Comparison of ENCODE assay signal across 8 cellular contexts in genomic region chr11:7571640-7572000, GRCh38. TPM values are rescaled to one million over a fixed set of nuclear protein-coding genes. Genes with fewer than 3 reads are reported as not detected.
A peak's percentile ranks its signal among the peaks of the same experiment; 100 is the strongest.
DNase-seq lines count a peak whose midpoint lies in the region; ATAC-seq and TF ChIP-seq lines count a peak whose summit lies in the region.

No MANE protein-coding gene starts in this region.

- no peak overlapping the region for H3K9ac ChIP-seq in NT2/D1 (ENCODE audit: insufficient read length, low read depth)

- peak overlapping the region in 1 of 2 donors; percentile 81 for H3K27ac ChIP-seq in lung (ENCODE audit: low read depth in 1 of 2, low read length in 1 of 2)

- WGBS in lung, 2 donors: 13 to 22% methylated on average over 4 of the region's 4 CpGs

- peaks cover 15% of the 10 kb centered on the region; the same call in 1 of the 2 replicates for H3K9me3 ChIP-seq in NT2/D1 (ENCODE audit: insufficient read depth, low read length)
- H3K9me3 ChIP-seq in lung (ENCODE audit: control insufficient read depth in 2 of 2, insufficient read depth in 1 of 2, low read length in 1 of 2): peaks cover 0 to 3% of the 10 kb centered on the region in 2 donors

- no peak overlapping the region for H3K27ac Mint-ChIP-seq in activated naive CD4-positive, alpha-beta T cell treated with anti-CD3 and anti-CD28 coated beads, Interleukin-2, amount 50 U/mL, for 72 hours

- H3K4me1 ChIP-seq in NT2/D1 (ENCODE audit: insufficient read depth, insufficient read length) (peaks cover 20% of the 10 kb centered on the region), lung (ENCODE audit: control insufficient read depth in 2 of 2, insufficient read depth in 2 of 2, low read length in 2 of 2) (peaks cover 2 to 18% of the 10 kb centered on the region in 2 donors)

- no peaks in the 10 kb centered on the region for H3K27me3 ChIP-seq in NT2/D1 (ENCODE audit: insufficient read depth, insufficient read length)
- H3K27me3 ChIP-seq in lung (ENCODE audit: control insufficient read depth, insufficient read depth): no peaks in the 10 kb centered on the region

- H3K36me3 ChIP-seq in NT2/D1 (ENCODE audit: insufficient read depth, insufficient read length, low read length) (no peaks in the 10 kb centered on the region), lung (ENCODE audit: control insufficient read depth in 2 of 2, insufficient read depth in 2 of 2, low read length in 2 of 2) (no peaks in the 10 kb centered on the region)

- peak; percentile 79 for ATAC-seq in lung (ENCODE audit: insufficient read depth, low FRiP score)
- ATAC-seq in activated naive CD4-positive, alpha-beta T cell treated with anti-CD3 and anti-CD28 coated beads, Interleukin-2, amount 50 U/mL, for 72 hours: no peak

- H3K9me3 Mint-ChIP-seq in activated naive CD4-positive, alpha-beta T cell treated with anti-CD3 and anti-CD28 coated beads, Interleukin-2, amount 50 U/mL, for 72 hours: peaks cover 0 to 4% of the 10 kb centered on the region in 2 donors

- peak; percentile 89 for DNase-seq in DMS53 (lab: John Stamatoyannopoulos, UW)
- peak; percentile 54 for DNase-seq in HPDE6-E6E7 (ENCODE audit: extremely low spot score)
- peak; percentile 80 for DNase-seq in NT2/D1 (ENCODE audit: low read depth, low spot score)
- peak; percentile 85 for DNase-seq in dedifferentiated amniotic fluid mesenchymal stem cell (ENCODE audit: extremely low spot score)
- DNase-seq in lung (ENCODE audit: low spot score): peak; percentile 79
- DNase-seq in ureter (ENCODE audit: low spot score): peak; percentile 75
- DNase-seq in GF-D8 (lab: John Stamatoyannopoulos, UW): no peak
- no peak for DNase-seq in activated naive CD4-positive, alpha-beta T cell treated with anti-CD3 and anti-CD28 coated beads, Interleukin-2, amount 50 U/mL, for 72 hours (ENCODE audit: low spot score in 2 of 2)

- H3K36me3 Mint-ChIP-seq in activated naive CD4-positive, alpha-beta T cell treated with anti-CD3 and anti-CD28 coated beads, Interleukin-2, amount 50 U/mL, for 72 hours: peaks cover 9 to 17% of the 10 kb centered on the region in 2 donors

- H3K4me3 ChIP-seq in NT2/D1 (ENCODE audit: insufficient read length, low read depth): no peak overlapping the region
- H3K4me3 ChIP-seq in lung: no peak overlapping the region

- TF ChIP-seq CTCF in lung (IDR thresholded peaks at IDR 0.05; ENCODE audit: control extremely low read depth, extremely low read depth): peak; percentile 67

RNA-seq across cellular contexts. Expression of gene PPFIBP2, which starts 57.8 kb away (rescaled TPM):
- total RNA-seq in lung (10 to 100 TPM; 26.5 to 51.3 TPM), ureter (415 TPM)
- 10 to 100 TPM in 1 of 2 donors, 1 to 10 TPM in 1; 7.7 to 10.8 TPM for polyA plus RNA-seq in lung
- 10 to 100 TPM; 13.7 to 19.9 TPM for total RNA-seq in activated naive CD4-positive, alpha-beta T cell treated with anti-CD3 and anti-CD28 coated beads, Interleukin-2, amount 50 U/mL, for 72 hours

Comparison
In these comparisons a context has a peak if more than half of its experiments do, and no peak if none do; other contexts are left out.
1. DNase-seq: peak in DMS53 (single experiment), HPDE6-E6E7 (single experiment), NT2/D1 (single experiment), dedifferentiated amniotic fluid mesenchymal stem cell (single experiment), lung (single experiment) and ureter (single experiment); none in GF-D8 (single experiment) and activated naive CD4-positive, alpha-beta T cell treated with anti-CD3 and anti-CD28 coated beads, Interleukin-2, amount 50 U/mL, for 72 hours (0 of 2).